15 cellular contexts compared by ENCODE assay signal in the genomic region with DNA sequence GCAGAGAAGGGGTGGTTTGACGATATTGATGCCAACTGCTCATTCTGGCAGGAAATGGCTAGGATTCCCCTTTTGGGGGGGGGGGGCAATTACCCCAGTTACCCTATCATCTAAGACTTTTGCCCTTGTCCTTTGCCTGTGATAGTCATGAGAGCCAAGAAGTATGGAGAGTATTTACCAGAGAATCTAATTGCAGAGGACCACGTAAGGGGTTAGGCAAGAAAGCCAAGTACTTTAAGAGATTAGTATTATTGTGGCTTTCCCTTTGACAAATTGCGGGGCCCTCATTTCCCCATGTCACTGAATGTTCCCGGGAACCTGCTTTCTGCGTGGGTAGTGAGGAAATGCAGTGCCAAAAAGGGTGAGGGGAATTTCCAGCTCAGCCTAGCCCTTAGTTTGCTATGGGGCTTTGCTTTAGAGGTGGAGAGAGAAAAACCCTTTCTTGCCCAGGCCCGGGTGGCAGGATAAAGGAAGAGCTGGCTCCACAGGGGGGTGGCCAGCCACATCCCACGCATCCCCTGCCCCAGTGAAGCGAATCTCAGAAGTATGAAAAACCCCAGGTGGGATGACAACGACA. TPM values are rescaled to one million over a fixed set of nuclear protein-coding genes. Genes with fewer than 3 reads are reported as not detected.
DNase-seq lines count a peak whose midpoint lies in the region; ATAC-seq and TF ChIP-seq lines count a peak whose summit lies in the region.
"Had no signal": no experiment of that assay in that cellular context is flagged by ENCODE, and none has a peak within 500 bp of the region (broad histone marks: within the 10 kb centered on the region; RNA-seq: fewer than 3 reads in every experiment).

No MANE protein-coding gene starts in this region.

- no peaks in the 10 kb centered on the region for H4K20me1 ChIP-seq in hepatocyte (ENCODE audit: insufficient read depth, poor library complexity, severe bottlenecking)

- no peaks in the 10 kb centered on the region for H3K9me3 Mint-ChIP-seq in activated CD8-positive, alpha-beta T cell treated with anti-CD3 and anti-CD28 coated beads, Interleukin-2, amount 10 ng/mL, durations not matched to agents 7 days and 5 days (ENCODE audit: insufficient read depth)
- H3K9me3 Mint-ChIP-seq: activated T-helper 17 cell treated with anti-CD3 and anti-CD28 coated beads, Interleukin-2, amount 50 U/mL, for 72 hours had no signal

- 67% methylated on average over 9 of the region's 9 CpGs for WGBS in hepatocyte (ENCODE audit: low lambda C conversion rate, missing lambda C conversion rate)

- H3K36me3 ChIP-seq in hepatocyte (replicated peaks; ENCODE audit: insufficient read depth, low read depth) = no peaks in the 10 kb centered on the region
- H3K36me3 ChIP-seq in skeletal muscle tissue (ENCODE audit: control insufficient read depth in 3 of 3, insufficient read depth in 3 of 3, low read length in 3 of 3) = peaks cover 5 to 23% (median 22%) of the 10 kb centered on the region in 3 donors
- H3K36me3 ChIP-seq in Peyer's patch = no peaks in the 10 kb centered on the region
- H3K36me3 ChIP-seq: spleen, tibial artery had no signal

- TF ChIP-seq CTCF in LNCaP clone FGC (IDR thresholded peaks at IDR 0.05; ENCODE audit: control insufficient read depth, extremely low read depth, insufficient read depth) (no peak), hepatocyte (IDR thresholded peaks at IDR 0.05; ENCODE audit: poor library complexity) (no peak), Peyer's patch (IDR thresholded peaks at IDR 0.05) (no peak)

- no peak overlapping the region for H3K4me3 Mint-ChIP-seq in activated CD8-positive, alpha-beta T cell treated with anti-CD3 and anti-CD28 coated beads, Interleukin-2, amount 10 ng/mL, durations not matched to agents 7 days and 5 days
- H3K4me3 Mint-ChIP-seq: activated T-helper 17 cell treated with anti-CD3 and anti-CD28 coated beads, Interleukin-2, amount 50 U/mL, for 72 hours had no signal

- no peaks in the 10 kb centered on the region for H3K79me2 ChIP-seq in hepatocyte

- CTCF ChIA-PET in activated CD8-positive, alpha-beta T cell treated with anti-CD3 and anti-CD28 coated beads, Interleukin-2, amount 10 ng/mL, durations not matched to agents 7 days and 5 days (lab: Charles Lee) = no interaction called here

- peaks cover 12% of the 10 kb centered on the region for H3K4me1 ChIP-seq in hepatocyte (ENCODE audit: insufficient read depth)
- H3K4me1 ChIP-seq in skeletal muscle tissue (ENCODE audit: control insufficient read depth in 3 of 3, insufficient read depth in 3 of 3, low read length in 3 of 3) = peaks cover 22 to 28% (median 25%) of the 10 kb centered on the region in 3 donors
- peaks cover 0 to 10% (median 0%) of the 10 kb centered on the region in 4 donors for H3K4me1 ChIP-seq in Peyer's patch

- H3K27ac Mint-ChIP-seq in activated CD8-positive, alpha-beta T cell treated with anti-CD3 and anti-CD28 coated beads, Interleukin-2, amount 10 ng/mL, durations not matched to agents 7 days and 5 days = no peak overlapping the region
- H3K27ac Mint-ChIP-seq: activated T-helper 17 cell treated with anti-CD3 and anti-CD28 coated beads, Interleukin-2, amount 50 U/mL, for 72 hours had no signal

- H3K4me3 ChIP-seq in LNCaP clone FGC (ENCODE audit: low read depth, low read length) (peak overlapping the region; percentile 49), hepatocyte (no peak overlapping the region), skeletal muscle tissue (ENCODE audit: low read length in 3 of 3) (peak overlapping the region; percentile 73 to 90 (median 80)), Peyer's patch (no peak overlapping the region)

- H3K9me2 ChIP-seq in hepatocyte (replicated peaks; ENCODE audit: insufficient read depth) = no peaks in the 10 kb centered on the region

- peak; percentile 23 for DNase-seq in DMS53 (lab: John Stamatoyannopoulos, UW)
- no peak for DNase-seq in DMS53 treated with DMSO at 0.1 percent for 48 hours (lab: John Stamatoyannopoulos, UW; ENCODE audit: unreplicated experiment)
- no peak for DNase-seq in LNCaP clone FGC (ENCODE audit: low read depth)
- DNase-seq in hepatocyte (ENCODE audit: low spot score) = no peak
- no peak for DNase-seq in activated CD8-positive, alpha-beta T cell treated with anti-CD3 and anti-CD28 coated beads, Interleukin-2, amount 10 ng/mL, durations not matched to agents 7 days and 5 days
- no peak for DNase-seq in OCI-M2 (lab: John Stamatoyannopoulos, UW; ENCODE audit: unreplicated experiment)
- DNase-seq in Peyer's patch = no peak
- DNase-seq: activated CD4-positive, alpha-beta T cell treated with anti-CD3 and anti-CD28 coated beads, Interleukin-2, amount 50 U/mL, for 4 hours; KG1; spleen; tibial artery had no signal

- H3K27me3 Mint-ChIP-seq in activated CD8-positive, alpha-beta T cell treated with anti-CD3 and anti-CD28 coated beads, Interleukin-2, amount 10 ng/mL, durations not matched to agents 7 days and 5 days (ENCODE audit: low read depth) = peaks cover 10% of the 10 kb centered on the region

- no peak for ATAC-seq in activated CD8-positive, alpha-beta T cell treated with anti-CD3 and anti-CD28 coated beads, Interleukin-2, amount 10 ng/mL, durations not matched to agents 7 days and 5 days
- ATAC-seq: activated T-helper 17 cell treated with anti-CD3 and anti-CD28 coated beads, Interleukin-2, amount 50 U/mL, for 72 hours had no signal

- H3K36me3 Mint-ChIP-seq in activated CD8-positive, alpha-beta T cell treated with anti-CD3 and anti-CD28 coated beads, Interleukin-2, amount 10 ng/mL, durations not matched to agents 7 days and 5 days (ENCODE audit: low read depth) = no peaks in the 10 kb centered on the region

- H3K9ac ChIP-seq in skeletal muscle tissue (ENCODE audit: low read depth in 1 of 3, low read length in 3 of 3) = peak overlapping the region; percentile 73 to 86 (median 85)

- no peak overlapping the region for H2AFZ ChIP-seq in hepatocyte

- H3K27ac ChIP-seq in hepatocyte (no peak overlapping the region), skeletal muscle tissue (ENCODE audit: low read depth, low read length) (peak overlapping the region; percentile 66), Peyer's patch (no peak overlapping the region)
- H3K27ac ChIP-seq: 22Rv1, spleen, tibial artery had no signal

- POLR2A ChIA-PET in activated CD8-positive, alpha-beta T cell treated with anti-CD3 and anti-CD28 coated beads, Interleukin-2, amount 10 ng/mL, durations not matched to agents 7 days and 5 days (lab: Charles Lee) = no interaction called here

- no peaks in the 10 kb centered on the region for H3K4me1 Mint-ChIP-seq in activated CD8-positive, alpha-beta T cell treated with anti-CD3 and anti-CD28 coated beads, Interleukin-2, amount 10 ng/mL, durations not matched to agents 7 days and 5 days (ENCODE audit: low read depth)
- H3K4me1 Mint-ChIP-seq: activated T-helper 17 cell treated with anti-CD3 and anti-CD28 coated beads, Interleukin-2, amount 50 U/mL, for 72 hours had no signal

- no peaks in the 10 kb centered on the region for H3K9me3 ChIP-seq in hepatocyte (ENCODE audit: low read depth)
- H3K9me3 ChIP-seq in skeletal muscle tissue (ENCODE audit: control insufficient read depth in 3 of 3, low read length in 3 of 3) = no peaks in the 10 kb centered on the region
- H3K9me3 ChIP-seq in Peyer's patch = no peaks in the 10 kb centered on the region
- H3K9me3 ChIP-seq: spleen, tibial artery had no signal

- H3K27me3 ChIP-seq in hepatocyte (peaks cover 16% of the 10 kb centered on the region), skeletal muscle tissue (ENCODE audit: control insufficient read depth in 3 of 3, insufficient read depth in 3 of 3, low read length in 3 of 3) (no peaks in the 10 kb centered on the region), Peyer's patch (no peaks in the 10 kb centered on the region)

- no peak for TF ChIP-seq POLR2A in Peyer's patch (IDR thresholded peaks at IDR 0.05)

- H3K4me2 ChIP-seq in hepatocyte = peak overlapping the region; percentile 93

RNA-seq across cellular contexts. Expression of a gene that starts 1.5 kb away (rescaled TPM):
- 12.8 and 14.9 TPM in 2 replicates for total RNA-seq in hepatocyte
- 4.9 and 21.6 TPM in 2 replicates for polyA plus RNA-seq in hepatocyte
- 4.2 TPM for total RNA-seq in skeletal muscle tissue
- not detected for total RNA-seq in activated CD8-positive, alpha-beta T cell treated with anti-CD3 and anti-CD28 coated beads, Interleukin-2, amount 10 ng/mL, durations not matched to agents 7 days and 5 days
- total RNA-seq in Peyer's patch = 1 to 10 TPM in 1 of 4 donors, not detected in 3; 1.5 TPM
- total RNA-seq: activated T-helper 17 cell treated with anti-CD3 and anti-CD28 coated beads, Interleukin-2, amount 50 U/mL, for 72 hours; fibroblast of villous mesenchyme had no signal

Comparison
In these comparisons a context has a peak if more than half of its experiments do, and no peak if none do; other contexts are left out.
1. H3K4me3 ChIP-seq: peak in LNCaP clone FGC (single experiment) and skeletal muscle tissue (3 of 3); none in hepatocyte (single experiment) and Peyer's patch (0 of 4).